ENCODE assay signal across 1 cellular context in genomic region chr18:58398648-58399398, GRCh38.
TF ChIP-seq lines count a peak whose summit lies in the region.

No MANE protein-coding gene starts in this region.

TF ChIP-seq in HepG2, 621 proteins besides CTCF, POLR2A, EP300 and RAD21 (continued from another document and continues in another):
- TF ChIP-seq, protein P1, sequence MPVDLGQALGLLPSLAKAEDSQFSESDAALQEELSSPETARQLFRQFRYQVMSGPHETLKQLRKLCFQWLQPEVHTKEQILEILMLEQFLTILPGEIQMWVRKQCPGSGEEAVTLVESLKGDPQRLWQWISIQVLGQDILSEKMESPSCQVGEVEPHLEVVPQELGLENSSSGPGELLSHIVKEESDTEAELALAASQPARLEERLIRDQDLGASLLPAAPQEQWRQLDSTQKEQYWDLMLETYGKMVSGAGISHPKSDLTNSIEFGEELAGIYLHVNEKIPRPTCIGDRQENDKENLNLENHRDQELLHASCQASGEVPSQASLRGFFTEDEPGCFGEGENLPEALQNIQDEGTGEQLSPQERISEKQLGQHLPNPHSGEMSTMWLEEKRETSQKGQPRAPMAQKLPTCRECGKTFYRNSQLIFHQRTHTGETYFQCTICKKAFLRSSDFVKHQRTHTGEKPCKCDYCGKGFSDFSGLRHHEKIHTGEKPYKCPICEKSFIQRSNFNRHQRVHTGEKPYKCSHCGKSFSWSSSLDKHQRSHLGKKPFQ (CRISPR knock-in tag; IDR thresholded peaks at IDR 0.05; ENCODE audit: insufficient replicate concordance), result no peak
- TF ChIP-seq ZNF530 (CRISPR knock-in tag; IDR thresholded peaks at IDR 0.05; ENCODE audit: low read depth) (no peak), ZNF780A (CRISPR knock-in tag; IDR thresholded peaks at IDR 0.05) (0 out of 2 replicates have a peak, but pooled peaks have one; percentile 30), GLMP (CRISPR knock-in tag; IDR thresholded peaks at IDR 0.05; ENCODE audit: borderline replicate concordance) (no peak), ZNF44 (CRISPR knock-in tag; IDR thresholded peaks at IDR 0.05) (no peak), ZNF563 (CRISPR knock-in tag; IDR thresholded peaks at IDR 0.05) (no peak), ARID4A (CRISPR knock-in tag; IDR thresholded peaks at IDR 0.05; ENCODE audit: borderline replicate concordance) (no peak), SMAD9 (CRISPR knock-in tag; IDR thresholded peaks at IDR 0.05) (no peak), SOX5 (CRISPR knock-in tag; IDR thresholded peaks at IDR 0.05; ENCODE audit: borderline replicate concordance) (peak; percentile 43), MXD1 (CRISPR knock-in tag; IDR thresholded peaks at IDR 0.05) (no peak), MIER3 (CRISPR knock-in tag; IDR thresholded peaks at IDR 0.05; ENCODE audit: borderline replicate concordance) (no peak), ZNF136 (CRISPR knock-in tag; IDR thresholded peaks at IDR 0.05; ENCODE audit: low read depth) (no peak), RAD51 (IDR thresholded peaks at IDR 0.05; ENCODE audit: borderline replicate concordance) (no peak), FOXP1 (IDR thresholded peaks at IDR 0.05) (no peak), FOXP1 (CRISPR knock-in tag; IDR thresholded peaks at IDR 0.05) (peak; percentile 22; the same call in 1 of the 2 replicates), THRA (CRISPR knock-in tag; IDR thresholded peaks at IDR 0.05; ENCODE audit: borderline replicate concordance) (peak; percentile 41; the same call in 1 of the 2 replicates), ZNF484 (CRISPR knock-in tag; IDR thresholded peaks at IDR 0.05; ENCODE audit: borderline replicate concordance, low read depth) (no peak), ZNF143 (CRISPR knock-in tag; IDR thresholded peaks at IDR 0.05) (no peak), ZNF7 (CRISPR knock-in tag; IDR thresholded peaks at IDR 0.05) (no peak), NFKBIZ (CRISPR knock-in tag; IDR thresholded peaks at IDR 0.05) (no peak), ZNF768 (CRISPR knock-in tag; IDR thresholded peaks at IDR 0.05) (no peak), MXD4 (CRISPR knock-in tag; IDR thresholded peaks at IDR 0.05) (no peak), MIXL1 (CRISPR knock-in tag; IDR thresholded peaks at IDR 0.05) (no peak; the same call in 1 of the 2 replicates), TBL1XR1 (IDR thresholded peaks at IDR 0.05; ENCODE audit: borderline replicate concordance, low read length, partially characterized antibody) (peak; percentile 25), ZNF33B (CRISPR knock-in tag; IDR thresholded peaks at IDR 0.05) (no peak), TBX2 (CRISPR knock-in tag; IDR thresholded peaks at IDR 0.05; ENCODE audit: borderline replicate concordance) (no peak), ZNF282 (IDR thresholded peaks at IDR 0.05; ENCODE audit: partially characterized antibody) (no peak), GLI4 (CRISPR knock-in tag; IDR thresholded peaks at IDR 0.05; ENCODE audit: borderline replicate concordance) (0 out of 2 replicates have a peak, but pooled peaks have one; percentile 9)
- TF ChIP-seq, protein P2, sequence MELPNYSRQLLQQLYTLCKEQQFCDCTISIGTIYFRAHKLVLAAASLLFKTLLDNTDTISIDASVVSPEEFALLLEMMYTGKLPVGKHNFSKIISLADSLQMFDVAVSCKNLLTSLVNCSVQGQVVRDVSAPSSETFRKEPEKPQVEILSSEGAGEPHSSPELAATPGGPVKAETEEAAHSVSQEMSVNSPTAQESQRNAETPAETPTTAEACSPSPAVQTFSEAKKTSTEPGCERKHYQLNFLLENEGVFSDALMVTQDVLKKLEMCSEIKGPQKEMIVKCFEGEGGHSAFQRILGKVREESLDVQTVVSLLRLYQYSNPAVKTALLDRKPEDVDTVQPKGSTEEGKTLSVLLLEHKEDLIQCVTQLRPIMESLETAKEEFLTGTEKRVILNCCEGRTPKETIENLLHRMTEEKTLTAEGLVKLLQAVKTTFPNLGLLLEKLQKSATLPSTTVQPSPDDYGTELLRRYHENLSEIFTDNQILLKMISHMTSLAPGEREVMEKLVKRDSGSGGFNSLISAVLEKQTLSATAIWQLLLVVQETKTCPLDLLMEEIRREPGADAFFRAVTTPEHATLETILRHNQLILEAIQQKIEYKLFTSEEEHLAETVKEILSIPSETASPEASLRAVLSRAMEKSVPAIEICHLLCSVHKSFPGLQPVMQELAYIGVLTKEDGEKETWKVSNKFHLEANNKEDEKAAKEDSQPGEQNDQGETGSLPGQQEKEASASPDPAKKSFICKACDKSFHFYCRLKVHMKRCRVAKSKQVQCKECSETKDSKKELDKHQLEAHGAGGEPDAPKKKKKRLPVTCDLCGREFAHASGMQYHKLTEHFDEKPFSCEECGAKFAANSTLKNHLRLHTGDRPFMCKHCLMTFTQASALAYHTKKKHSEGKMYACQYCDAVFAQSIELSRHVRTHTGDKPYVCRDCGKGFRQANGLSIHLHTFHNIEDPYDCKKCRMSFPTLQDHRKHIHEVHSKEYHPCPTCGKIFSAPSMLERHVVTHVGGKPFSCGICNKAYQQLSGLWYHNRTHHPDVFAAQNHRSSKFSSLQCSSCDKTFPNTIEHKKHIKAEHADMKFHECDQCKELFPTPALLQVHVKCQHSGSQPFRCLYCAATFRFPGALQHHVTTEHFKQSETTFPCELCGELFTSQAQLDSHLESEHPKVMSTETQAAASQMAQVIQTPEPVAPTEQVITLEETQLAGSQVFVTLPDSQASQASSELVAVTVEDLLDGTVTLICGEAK (IDR thresholded peaks at IDR 0.05), result no peak
- TF ChIP-seq, protein P2 (CRISPR knock-in tag; IDR thresholded peaks at IDR 0.05), result no peak
- TF ChIP-seq, protein P3, sequence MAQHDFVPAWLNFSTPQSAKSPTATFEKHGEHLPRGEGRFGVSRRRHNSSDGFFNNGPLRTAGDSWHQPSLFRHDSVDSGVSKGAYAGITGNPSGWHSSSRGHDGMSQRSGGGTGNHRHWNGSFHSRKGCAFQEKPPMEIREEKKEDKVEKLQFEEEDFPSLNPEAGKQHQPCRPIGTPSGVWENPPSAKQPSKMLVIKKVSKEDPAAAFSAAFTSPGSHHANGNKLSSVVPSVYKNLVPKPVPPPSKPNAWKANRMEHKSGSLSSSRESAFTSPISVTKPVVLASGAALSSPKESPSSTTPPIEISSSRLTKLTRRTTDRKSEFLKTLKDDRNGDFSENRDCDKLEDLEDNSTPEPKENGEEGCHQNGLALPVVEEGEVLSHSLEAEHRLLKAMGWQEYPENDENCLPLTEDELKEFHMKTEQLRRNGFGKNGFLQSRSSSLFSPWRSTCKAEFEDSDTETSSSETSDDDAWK (CRISPR knock-in tag; IDR thresholded peaks at IDR 0.05), result no peak
- TF ChIP-seq, protein P4, sequence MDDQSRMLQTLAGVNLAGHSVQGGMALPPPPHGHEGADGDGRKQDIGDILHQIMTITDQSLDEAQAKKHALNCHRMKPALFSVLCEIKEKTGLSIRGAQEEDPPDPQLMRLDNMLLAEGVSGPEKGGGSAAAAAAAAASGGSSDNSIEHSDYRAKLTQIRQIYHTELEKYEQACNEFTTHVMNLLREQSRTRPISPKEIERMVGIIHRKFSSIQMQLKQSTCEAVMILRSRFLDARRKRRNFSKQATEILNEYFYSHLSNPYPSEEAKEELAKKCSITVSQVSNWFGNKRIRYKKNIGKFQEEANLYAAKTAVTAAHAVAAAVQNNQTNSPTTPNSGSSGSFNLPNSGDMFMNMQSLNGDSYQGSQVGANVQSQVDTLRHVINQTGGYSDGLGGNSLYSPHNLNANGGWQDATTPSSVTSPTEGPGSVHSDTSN (CRISPR knock-in tag; IDR thresholded peaks at IDR 0.05; ENCODE audit: borderline replicate concordance), result no peak
